11 cellular contexts compared by ENCODE assay signal in the genomic region with DNA sequence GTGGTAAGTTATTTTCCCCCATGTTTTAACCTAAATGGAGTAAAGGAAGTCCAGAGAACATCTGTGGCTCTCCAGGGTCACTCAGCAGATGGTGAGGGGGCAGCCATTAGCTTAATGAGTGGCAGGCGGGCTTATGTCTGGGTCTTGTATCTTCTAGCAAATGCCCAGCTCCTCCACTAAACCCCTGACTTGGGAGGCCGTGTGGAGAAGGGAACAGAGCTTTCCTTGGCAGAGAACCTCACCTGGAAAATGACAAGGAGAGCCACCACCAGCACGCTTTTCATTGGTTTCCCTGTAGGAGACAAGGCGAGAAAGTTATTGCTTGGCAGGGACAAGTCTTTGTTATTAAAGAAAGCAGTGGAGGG. TPM values are rescaled to one million over a fixed set of nuclear protein-coding genes. Genes with fewer than 3 reads are reported as not detected.
DNase-seq lines count a peak whose midpoint lies in the region; ATAC-seq and TF ChIP-seq lines count a peak whose summit lies in the region.
"Had no signal": no experiment of that assay in that cellular context is flagged by ENCODE, and none has a peak within 500 bp of the region (broad histone marks: within the 10 kb centered on the region; RNA-seq: fewer than 3 reads in every experiment).

No MANE protein-coding gene starts in this region.

- peak overlapping the region; percentile 86 for H3K4me3 Mint-ChIP-seq in activated CD4-positive, alpha-beta T cell treated with anti-CD3 and anti-CD28 coated beads, Interleukin-2, amount 10 ng/mL, durations not matched to agents 7 days and 5 days
- peak overlapping the region; percentile 74 for H3K4me3 Mint-ChIP-seq in glutamatergic neuron (ENCODE audit: unreplicated experiment)
- H3K4me3 Mint-ChIP-seq in stimulated activated naive B cell treated with anti-CD40 and anti-IgM and Interleukin-4, amounts not matched to agents 10 μg/mL and 1 μg/mL and 100 μg/mL, for 72 hours, result peak overlapping the region; percentile 67 to 89

- peak overlapping the region; percentile 88 for H3K27ac ChIP-seq in RWPE1

- no peak for DNase-seq in activated CD4-positive, alpha-beta T cell treated with anti-CD3 and anti-CD28 coated beads, Interleukin-2, amount 10 ng/mL, durations not matched to agents 7 days and 5 days
- no peak for DNase-seq in activated CD4-positive, alpha-beta T cell treated with anti-CD3 and anti-CD28 coated beads, Interleukin-2, amount 50 U/mL, for 48 hours
- DNase-seq in RWPE1 (ENCODE audit: low spot score), result no peak
- DNase-seq in glutamatergic neuron, result no peak
- no peak for DNase-seq in stimulated activated naive B cell treated with anti-CD40 and anti-IgM and Interleukin-4, amounts not matched to agents 10 μg/mL and 1 μg/mL and 100 μg/mL, for 72 hours
- DNase-seq in AG20443 (ENCODE audit: low spot score), result no peak
- DNase-seq: ACHN, HCEC 1CT, NCI-H748 treated with DMSO at 0.1 percent for 48 hours had no signal

- TF ChIP-seq CTCF in RWPE1 (conservative IDR thresholded peaks at IDR 0.05; ENCODE audit: low read depth) (no peak), glutamatergic neuron (IDR thresholded peaks at IDR 0.05; ENCODE audit: partially characterized antibody, unreplicated experiment) (no peak)

- POLR2A ChIA-PET in activated CD4-positive, alpha-beta T cell treated with anti-CD3 and anti-CD28 coated beads, Interleukin-2, amount 10 ng/mL, durations not matched to agents 7 days and 5 days (lab: Charles Lee), result no interaction called here
- POLR2A ChIA-PET in RWPE1 (lab: Yijun Ruan, JAX; ENCODE audit: low non-redundant PET), result no interaction called here

- CTCF ChIA-PET in activated CD4-positive, alpha-beta T cell treated with anti-CD3 and anti-CD28 coated beads, Interleukin-2, amount 10 ng/mL, durations not matched to agents 7 days and 5 days (lab: Charles Lee), result interaction anchor here (0.6 to 14.8 kb wide), 6 partner anchors 17 to 196 kb away, joined by 3 to 317 read pairs (median 4); a partner anchor contains a TSS
- CTCF ChIA-PET in RWPE1 (lab: Yijun Ruan, JAX), result interaction anchor here (0.6 to 2.0 kb wide), 3 partner anchors 20 to 42 kb away, joined by 3 to 7 read pairs (median 5); no protein-coding TSS in a partner anchor

- no peaks in the 10 kb centered on the region for H3K9me3 Mint-ChIP-seq in activated CD4-positive, alpha-beta T cell treated with anti-CD3 and anti-CD28 coated beads, Interleukin-2, amount 10 ng/mL, durations not matched to agents 7 days and 5 days
- H3K9me3 Mint-ChIP-seq in glutamatergic neuron (ENCODE audit: unreplicated experiment), result peaks cover 10% of the 10 kb centered on the region
- no peaks in the 10 kb centered on the region for H3K9me3 Mint-ChIP-seq in stimulated activated naive B cell treated with anti-CD40 and anti-IgM and Interleukin-4, amounts not matched to agents 10 μg/mL and 1 μg/mL and 100 μg/mL, for 72 hours

- ATAC-seq in stimulated activated naive B cell treated with anti-CD40 and anti-IgM and Interleukin-4, amounts not matched to agents 10 μg/mL and 1 μg/mL and 100 μg/mL, for 72 hours (replicated peaks), result no peak
- no peak for ATAC-seq in HG02763 (IDR thresholded peaks at IDR 0.05; ENCODE audit: unreplicated experiment)
- ATAC-seq in HG03108 (IDR thresholded peaks at IDR 0.05; ENCODE audit: unreplicated experiment), result no peak

- H3K4me1 Mint-ChIP-seq in activated CD4-positive, alpha-beta T cell treated with anti-CD3 and anti-CD28 coated beads, Interleukin-2, amount 10 ng/mL, durations not matched to agents 7 days and 5 days, result peaks cover 89% of the 10 kb centered on the region
- peaks cover 31% of the 10 kb centered on the region for H3K4me1 Mint-ChIP-seq in glutamatergic neuron (ENCODE audit: low read depth, unreplicated experiment)
- H3K4me1 Mint-ChIP-seq in stimulated activated naive B cell treated with anti-CD40 and anti-IgM and Interleukin-4, amounts not matched to agents 10 μg/mL and 1 μg/mL and 100 μg/mL, for 72 hours, result peaks cover 77 to 100% of the 10 kb centered on the region in 2 donors

- H3K27ac Mint-ChIP-seq in activated CD4-positive, alpha-beta T cell treated with anti-CD3 and anti-CD28 coated beads, Interleukin-2, amount 10 ng/mL, durations not matched to agents 7 days and 5 days, result peak overlapping the region; percentile 75
- peak overlapping the region; percentile 78 for H3K27ac Mint-ChIP-seq in glutamatergic neuron (ENCODE audit: unreplicated experiment)
- peak overlapping the region; percentile 100 for H3K27ac Mint-ChIP-seq in stimulated activated naive B cell treated with anti-CD40 and anti-IgM and Interleukin-4, amounts not matched to agents 10 μg/mL and 1 μg/mL and 100 μg/mL, for 72 hours

- H3K27me3 Mint-ChIP-seq in activated CD4-positive, alpha-beta T cell treated with anti-CD3 and anti-CD28 coated beads, Interleukin-2, amount 10 ng/mL, durations not matched to agents 7 days and 5 days, result no peaks in the 10 kb centered on the region
- peaks cover 4% of the 10 kb centered on the region for H3K27me3 Mint-ChIP-seq in glutamatergic neuron (ENCODE audit: unreplicated experiment)
- no peaks in the 10 kb centered on the region for H3K27me3 Mint-ChIP-seq in stimulated activated naive B cell treated with anti-CD40 and anti-IgM and Interleukin-4, amounts not matched to agents 10 μg/mL and 1 μg/mL and 100 μg/mL, for 72 hours

- H3K36me3 Mint-ChIP-seq in activated CD4-positive, alpha-beta T cell treated with anti-CD3 and anti-CD28 coated beads, Interleukin-2, amount 10 ng/mL, durations not matched to agents 7 days and 5 days (ENCODE audit: low read depth), result peaks cover 97% of the 10 kb centered on the region
- no peaks in the 10 kb centered on the region for H3K36me3 Mint-ChIP-seq in glutamatergic neuron (ENCODE audit: unreplicated experiment)
- H3K36me3 Mint-ChIP-seq in stimulated activated naive B cell treated with anti-CD40 and anti-IgM and Interleukin-4, amounts not matched to agents 10 μg/mL and 1 μg/mL and 100 μg/mL, for 72 hours, result peaks cover 82 to 95% of the 10 kb centered on the region in 2 donors

RNA-seq across cellular contexts. Expression of a gene that starts 6.6 kb away (rescaled TPM):
- 100 to 1,000 TPM; 281 to 323 TPM for total RNA-seq in activated CD4-positive, alpha-beta T cell treated with anti-CD3 and anti-CD28 coated beads, Interleukin-2, amount 10 ng/mL, durations not matched to agents 7 days and 5 days
- total RNA-seq in glutamatergic neuron (ENCODE audit: unreplicated experiment), result not detected

RNA-seq across cellular contexts. Expression of a gene that starts 57.2 kb away (rescaled TPM):
- 1 to 10 TPM; 3.5 to 3.7 TPM for total RNA-seq in activated CD4-positive, alpha-beta T cell treated with anti-CD3 and anti-CD28 coated beads, Interleukin-2, amount 10 ng/mL, durations not matched to agents 7 days and 5 days
- total RNA-seq in glutamatergic neuron (ENCODE audit: unreplicated experiment), result not detected

Comparison
In these comparisons a context has a peak if more than half of its experiments do, and no peak if none do; other contexts are left out.
1. RNA of a gene that starts 6.6 kb away (total RNA-seq): 281 to 323 TPM in activated CD4-positive, alpha-beta T cell treated with anti-CD3 and anti-CD28 coated beads, Interleukin-2, amount 10 ng/mL, durations not matched to agents 7 days and 5 days; not detected in glutamatergic neuron (single experiment); every median in the first group is over 100 times any median in the second.
2. Peak in every context shown above with its lines, with median percentiles within 50 percentile points of each other: H3K27ac Mint-ChIP-seq and H3K4me3 Mint-ChIP-seq.